Comparison of ENCODE assay signal across 19 cellular contexts in genomic region chr22:22770881-22771280, GRCh38.
"Had no signal": no experiment of that assay in that cellular context is flagged by ENCODE, and none has a peak within 500 bp of the region (broad histone marks: within the 10 kb centered on the region; RNA-seq: fewer than 3 reads in every experiment).

No MANE protein-coding gene starts in this region.

- H3K36me3 ChIP-seq: adrenal gland, colonic mucosa, heart right ventricle, left lung, lower lobe of right lung, stomach, thyroid gland, upper lobe of right lung had no signal

- H3K36me3 Mint-ChIP-seq: activated naive CD8-positive, alpha-beta T cell treated with anti-CD3 and anti-CD28 coated beads for 36 hours; natural killer cell treated with Interleukin-12 subunit alpha and Interleukin-12 subunit beta and Interleukin-15 and Interleukin-18, amount 100 ng/mL, for 72 hours; stimulated activated naive B cell treated with anti-CD40 and anti-IgM and Interleukin-4, amounts not matched to agents 10 μg/mL and 1 μg/mL and 100 μg/mL, for 72 hours had no signal

- H3K27me3 Mint-ChIP-seq: natural killer cell treated with Interleukin-12 subunit alpha and Interleukin-12 subunit beta and Interleukin-15 and Interleukin-18, amount 100 ng/mL, for 72 hours had no signal

- H3K4me3 ChIP-seq: adrenal gland, body of pancreas, colonic mucosa, heart right ventricle, left lung, lower lobe of right lung, skin epidermis, stomach, thyroid gland, upper lobe of right lung had no signal

- H3K27me3 ChIP-seq: adrenal gland, body of pancreas, colonic mucosa, thyroid gland had no signal

- H3K27ac Mint-ChIP-seq: activated naive CD4-positive, alpha-beta T cell treated with anti-CD3 and anti-CD28 coated beads for 36 hours; activated naive CD8-positive, alpha-beta T cell treated with anti-CD3 and anti-CD28 coated beads for 36 hours; activated T-helper 1 cell treated with anti-CD3 and anti-CD28 coated beads, Interleukin-12 subunit alpha, Interleukin-12 subunit beta, Interleukin-2, Interleukin-4 antibody, amounts not matched to agents 30 ng/mL and 10 ng/mL and 1 ng/mL, durations not matched to agents 14 hours and 24 hours and 36 hours; endodermal cell; progenitor cell of endocrine pancreas; stimulated activated naive B cell treated with anti-CD40 and anti-IgM and Interleukin-4, amounts not matched to agents 10 μg/mL and 1 μg/mL and 100 μg/mL, for 72 hours had no signal

- H3K4me1 Mint-ChIP-seq: endodermal cell had no signal

- H3K27ac ChIP-seq: adrenal gland, body of pancreas, colonic mucosa, heart right ventricle, left lung, lower lobe of right lung, stomach, thyroid gland, upper lobe of right lung had no signal

- DNase-seq: aorta; cerebellar nuclear complex; left lung; lower lobe of right lung; stimulated activated naive B cell treated with anti-CD40 and anti-IgM and Interleukin-4, amounts not matched to agents 10 μg/mL and 1 μg/mL and 100 μg/mL, for 72 hours; upper lobe of right lung had no signal

- H3K9me3 Mint-ChIP-seq: activated naive CD4-positive, alpha-beta T cell treated with anti-CD3 and anti-CD28 coated beads for 36 hours; activated naive CD8-positive, alpha-beta T cell treated with anti-CD3 and anti-CD28 coated beads for 36 hours; activated T-helper 1 cell treated with anti-CD3 and anti-CD28 coated beads, Interleukin-12 subunit alpha, Interleukin-12 subunit beta, Interleukin-2, Interleukin-4 antibody, amounts not matched to agents 30 ng/mL and 10 ng/mL and 1 ng/mL, durations not matched to agents 14 hours and 24 hours and 36 hours; endodermal cell; natural killer cell treated with Interleukin-12 subunit alpha and Interleukin-12 subunit beta and Interleukin-15 and Interleukin-18, amount 100 ng/mL, for 72 hours; stimulated activated naive B cell treated with anti-CD40 and anti-IgM and Interleukin-4, amounts not matched to agents 10 μg/mL and 1 μg/mL and 100 μg/mL, for 72 hours had no signal

- H3K9me3 ChIP-seq: adrenal gland, body of pancreas, colonic mucosa, heart right ventricle, left lung, lower lobe of right lung, stomach, thyroid gland, upper lobe of right lung had no signal

- H3K4me1 ChIP-seq: adrenal gland, body of pancreas, colonic mucosa, left lung, lower lobe of right lung, thyroid gland, upper lobe of right lung had no signal

- H3K4me3 Mint-ChIP-seq: activated naive CD4-positive, alpha-beta T cell treated with anti-CD3 and anti-CD28 coated beads for 36 hours; activated naive CD8-positive, alpha-beta T cell treated with anti-CD3 and anti-CD28 coated beads for 36 hours; activated T-helper 1 cell treated with anti-CD3 and anti-CD28 coated beads, Interleukin-12 subunit alpha, Interleukin-12 subunit beta, Interleukin-2, Interleukin-4 antibody, amounts not matched to agents 30 ng/mL and 10 ng/mL and 1 ng/mL, durations not matched to agents 14 hours and 24 hours and 36 hours; endodermal cell; natural killer cell treated with Interleukin-12 subunit alpha and Interleukin-12 subunit beta and Interleukin-15 and Interleukin-18, amount 100 ng/mL, for 72 hours; stimulated activated naive B cell treated with anti-CD40 and anti-IgM and Interleukin-4, amounts not matched to agents 10 μg/mL and 1 μg/mL and 100 μg/mL, for 72 hours had no signal
